14 cellular contexts compared by ENCODE assay signal in genomic region chr13:27352698-27353097, GRCh38.
DNase-seq lines count a peak whose midpoint lies in the region; ATAC-seq, FAIRE-seq and TF ChIP-seq lines count a peak whose summit lies in the region.
"Had no signal": no experiment of that assay in that cellular context is flagged by ENCODE, and none has a peak within 500 bp of the region (broad histone marks: within the 10 kb centered on the region; RNA-seq: fewer than 3 reads in every experiment).

No MANE protein-coding gene starts in this region.

- WGBS in sigmoid colon, 2 donors: 76 to 83% methylated on average over 11 of the region's 11 CpGs

- peak overlapping the region; percentile 65 for H2AFZ ChIP-seq in astrocyte (ENCODE audit: low read depth, low read length)

- no peaks in the 10 kb centered on the region for H4K20me1 ChIP-seq in astrocyte (ENCODE audit: insufficient read depth, low read length)

- no peak overlapping the region for H3K27ac Mint-ChIP-seq in astrocyte (ENCODE audit: unreplicated experiment)
- H3K27ac Mint-ChIP-seq: activated naive CD8-positive, alpha-beta T cell treated with anti-CD3 and anti-CD28 coated beads, Interleukin-2, amount 10 ng/mL, durations not matched to agents 7 days and 5 days; dendritic cell treated with granulocyte-macrophage colony-stimulating factor and Interleukin-4, amounts not matched to agents 40 ng/mL and 50 ng/mL, for 4 days had no signal

- H3K36me3 Mint-ChIP-seq in astrocyte (ENCODE audit: low read depth, unreplicated experiment): no peaks in the 10 kb centered on the region
- H3K36me3 Mint-ChIP-seq: activated naive CD8-positive, alpha-beta T cell treated with anti-CD3 and anti-CD28 coated beads, Interleukin-2, amount 10 ng/mL, durations not matched to agents 7 days and 5 days had no signal

- no peak for TF ChIP-seq POLR2A in sigmoid colon (IDR thresholded peaks at IDR 0.05)

- no peak for TF ChIP-seq CTCF in astrocyte (IDR thresholded peaks at IDR 0.05; ENCODE audit: insufficient read depth, low read depth, low read length)
- TF ChIP-seq CTCF in sigmoid colon (IDR thresholded peaks at IDR 0.05): no peak

- peaks cover 22% of the 10 kb centered on the region for H3K4me1 Mint-ChIP-seq in astrocyte (ENCODE audit: low read depth, unreplicated experiment)
- H3K4me1 Mint-ChIP-seq: activated naive CD8-positive, alpha-beta T cell treated with anti-CD3 and anti-CD28 coated beads, Interleukin-2, amount 10 ng/mL, durations not matched to agents 7 days and 5 days had no signal

- H3K4me1 ChIP-seq in astrocyte (ENCODE audit: insufficient read depth, low read length): peaks cover 5% of the 10 kb centered on the region
- peaks cover 0 to 28% (median 27%) of the 10 kb centered on the region in 4 donors for H3K4me1 ChIP-seq in sigmoid colon
- H3K4me1 ChIP-seq: foreskin keratinocyte had no signal

- ATAC-seq in GM18502 (IDR thresholded peaks at IDR 0.05; ENCODE audit: poor library complexity, unreplicated experiment) (peak; percentile 19), HG02938 (IDR thresholded peaks at IDR 0.05; ENCODE audit: unreplicated experiment) (peak; percentile 9), HG02759 (IDR thresholded peaks at IDR 0.05; ENCODE audit: unreplicated experiment) (no peak), GM21737 (IDR thresholded peaks at IDR 0.05; ENCODE audit: unreplicated experiment) (no peak)
- ATAC-seq: foreskin keratinocyte had no signal

- no peak for TF ChIP-seq EP300 in sigmoid colon (IDR thresholded peaks at IDR 0.05)

- H3K27me3 ChIP-seq in astrocyte (ENCODE audit: insufficient read depth, low read length) (peaks cover 3% of the 10 kb centered on the region), sigmoid colon (no peaks in the 10 kb centered on the region)

- H3K4me3 ChIP-seq in astrocyte (ENCODE audit: insufficient read depth, low read depth, low read length) (no peak overlapping the region), sigmoid colon (peak overlapping the region in 3 of 4 donors; percentile 2 to 15 (median 14))

- peak overlapping the region; percentile 80 for H3K4me2 ChIP-seq in astrocyte (ENCODE audit: low read length)

- H3K9me3 ChIP-seq in astrocyte (ENCODE audit: insufficient read depth, low read depth, low read length) (no peaks in the 10 kb centered on the region), sigmoid colon (no peaks in the 10 kb centered on the region)

- no peaks in the 10 kb centered on the region for H3K9me3 Mint-ChIP-seq in astrocyte (ENCODE audit: unreplicated experiment)
- H3K9me3 Mint-ChIP-seq: activated naive CD8-positive, alpha-beta T cell treated with anti-CD3 and anti-CD28 coated beads, Interleukin-2, amount 10 ng/mL, durations not matched to agents 7 days and 5 days had no signal

- peak overlapping the region; percentile 54 for H3K4me3 Mint-ChIP-seq in astrocyte (ENCODE audit: unreplicated experiment)
- H3K4me3 Mint-ChIP-seq: activated naive CD8-positive, alpha-beta T cell treated with anti-CD3 and anti-CD28 coated beads, Interleukin-2, amount 10 ng/mL, durations not matched to agents 7 days and 5 days; dendritic cell treated with granulocyte-macrophage colony-stimulating factor and Interleukin-4, amounts not matched to agents 40 ng/mL and 50 ng/mL, for 4 days had no signal

- DNase-seq in astrocyte (ENCODE audit: low read depth) (no peak), sigmoid colon (no peak), NCI-H1930 (lab: John Stamatoyannopoulos, UW) (no peak)
- DNase-seq: activated naive CD8-positive, alpha-beta T cell treated with anti-CD3 and anti-CD28 coated beads, Interleukin-2, amount 10 ng/mL, durations not matched to agents 7 days and 5 days; foreskin keratinocyte; NCI-H1436; NK-92 treated with Interleukin-12 subunit alpha and Interleukin-12 subunit beta, amount 100 ng/mL, for 24 hours had no signal

- H3K36me3 ChIP-seq in astrocyte (ENCODE audit: insufficient read depth, low read length): no peaks in the 10 kb centered on the region
- H3K36me3 ChIP-seq in sigmoid colon: no peaks in the 10 kb centered on the region

- H3K27ac ChIP-seq in astrocyte (ENCODE audit: low read depth, low read length): no peak overlapping the region
- peak overlapping the region; percentile 69 to 80 (median 78) for H3K27ac ChIP-seq in sigmoid colon
- H3K27ac ChIP-seq: foreskin keratinocyte had no signal

- peaks cover 5% of the 10 kb centered on the region for H3K27me3 Mint-ChIP-seq in astrocyte (ENCODE audit: low read depth, unreplicated experiment)

- intact Hi-C loops in sigmoid colon (cut with DNase I): loop anchor here (2.0 kb wide), 1 partner anchor 82 kb away; the partner anchor contains the start of gene RASL11A

- no peak overlapping the region for H3K9ac ChIP-seq in astrocyte (ENCODE audit: low read length)

- no peak for FAIRE-seq in astrocyte (lab: Jason Lieb, UNC)
- FAIRE-seq: HTR-8/SVneo, keratinocyte had no signal

- no peaks in the 10 kb centered on the region for H3K79me2 ChIP-seq in astrocyte (ENCODE audit: insufficient read depth, low read length)

Comparison
In these comparisons a context has a peak if more than half of its experiments do, and no peak if none do; other contexts are left out.
1. ATAC-seq: peak in GM18502 (single experiment) and HG02938 (single experiment); none in HG02759 (single experiment) and GM21737 (single experiment).